ENCODE assay signal across 23 cellular contexts in genomic region chr2:63740020-63740419, GRCh38.
"Had no signal": no experiment of that assay in that cellular context is flagged by ENCODE, and none has a peak within 500 bp of the region (broad histone marks: within the 10 kb centered on the region; RNA-seq: fewer than 3 reads in every experiment).

No MANE protein-coding gene starts in this region.

- H3K9me3 ChIP-seq: SJSA1 had no signal

- H3K9ac ChIP-seq: KMS-11 had no signal

- H3K4me2 ChIP-seq: KMS-11 had no signal

- DNase-seq: Kasumi-1, MM.1S, NCI-H1092 treated with DMSO at 0.1 percent for 48 hours, NCI-H1436, NCI-H187, NCI-H2029, NCI-H2081 treated with DMSO at 0.1 percent for 48 hours, NCI-H2171, NCI-H226, NCI-H446, NCI-H510A, NCI-H524 treated with DMSO at 0.1 percent for 48 hours, NCI-H69, NCI-H774, PC-3, SIG-M5 had no signal

- H3K27ac ChIP-seq: HL-60, KMS-11, RWPE1, SJSA1 had no signal

- ATAC-seq: Panc1, PC-3, Right ventricle myocardium inferior had no signal

- H3K4me3 ChIP-seq: SJSA1, SK-N-MC had no signal

- H3K27me3 ChIP-seq: SJSA1 had no signal

- H3K36me3 ChIP-seq: SJSA1 had no signal
